9 cellular contexts compared by ENCODE assay signal in the genomic region with DNA sequence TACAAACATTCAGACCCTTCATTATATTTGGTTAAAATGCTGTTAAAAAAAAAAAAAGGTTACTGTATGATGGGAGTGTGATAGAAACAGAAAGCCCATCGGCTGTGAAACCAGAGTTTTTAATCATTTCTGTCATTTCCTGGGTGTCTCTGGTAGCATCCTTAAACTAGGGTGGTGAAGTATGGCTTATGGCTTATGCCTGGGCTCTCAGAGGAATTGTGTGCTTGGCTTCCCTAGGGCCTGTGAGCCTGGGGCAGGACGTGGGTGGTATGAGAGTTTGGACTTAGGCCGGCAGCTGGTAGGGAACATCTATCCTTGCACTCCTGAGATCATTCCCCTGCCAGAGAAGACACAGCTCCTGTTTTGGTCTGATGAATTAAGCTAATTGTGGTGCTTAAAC. TPM values are rescaled to one million over a fixed set of nuclear protein-coding genes. Genes with fewer than 3 reads are reported as not detected.
DNase-seq lines count a peak whose midpoint lies in the region; ATAC-seq and TF ChIP-seq lines count a peak whose summit lies in the region.
"Had no signal": no experiment of that assay in that cellular context is flagged by ENCODE, and none has a peak within 500 bp of the region (broad histone marks: within the 10 kb centered on the region; RNA-seq: fewer than 3 reads in every experiment).

No MANE protein-coding gene starts in this region.

- H3K36me3 Mint-ChIP-seq in endothelial cell (ENCODE audit: low read depth, unreplicated experiment) = peaks cover 24% of the 10 kb centered on the region
- peaks cover 20 to 28% of the 10 kb centered on the region in 2 donors for H3K36me3 Mint-ChIP-seq in CD14-positive monocyte

- ATAC-seq in GM18498 (IDR thresholded peaks at IDR 0.05; ENCODE audit: unreplicated experiment) (peak; percentile 44), GM19463 (IDR thresholded peaks at IDR 0.05; ENCODE audit: unreplicated experiment) (peak; percentile 66), HG03097 (IDR thresholded peaks at IDR 0.05; ENCODE audit: low FRiP score, unreplicated experiment) (peak; percentile 75)

- H3K27me3 Mint-ChIP-seq in endothelial cell (ENCODE audit: unreplicated experiment) (peaks cover 3% of the 10 kb centered on the region), CD14-positive monocyte (ENCODE audit: low read depth in 3 of 3) (no peaks in the 10 kb centered on the region)

- H3K27ac Mint-ChIP-seq in endothelial cell (ENCODE audit: unreplicated experiment) (peak overlapping the region; percentile 59), CD14-positive monocyte (peak overlapping the region in 1 of 7 donors; percentile 15)

- TF ChIP-seq CTCF in endothelial cell (IDR thresholded peaks at IDR 0.05; ENCODE audit: unreplicated experiment) (no peak), CD14-positive monocyte (IDR thresholded peaks at IDR 0.05) (no peak)

- H3K4me1 Mint-ChIP-seq in endothelial cell (ENCODE audit: unreplicated experiment) = peaks cover 9% of the 10 kb centered on the region
- peaks cover 13% of the 10 kb centered on the region for H3K4me1 Mint-ChIP-seq in CD14-positive monocyte

- no peak overlapping the region for H3K4me3 Mint-ChIP-seq in endothelial cell (ENCODE audit: unreplicated experiment)
- H3K4me3 Mint-ChIP-seq in CD14-positive monocyte = no peak overlapping the region
- H3K4me3 Mint-ChIP-seq: immature natural killer cell had no signal

- H3K9me3 Mint-ChIP-seq in endothelial cell (ENCODE audit: unreplicated experiment) = no peaks in the 10 kb centered on the region
- H3K9me3 Mint-ChIP-seq in CD14-positive monocyte = peaks cover 0 to 2% (median 0%) of the 10 kb centered on the region in 7 donors
- H3K9me3 Mint-ChIP-seq: immature natural killer cell had no signal

- DNase-seq in endothelial cell (ENCODE audit: low spot score) = no peak
- no peak for DNase-seq in NOMO-1 treated with DMSO at 0.1 percent for 48 hours (lab: John Stamatoyannopoulos, UW; ENCODE audit: unreplicated experiment)
- DNase-seq in CD14-positive monocyte (ENCODE audit: low spot score) = no peak
- no peak for DNase-seq in activated T-cell treated with anti-CD3 and anti-CD28 coated beads for 4 hours
- no peak for DNase-seq in GDM1 (lab: John Stamatoyannopoulos, UW)

- intact Hi-C loops in CD14-positive monocyte (cut with micrococcal nuclease) = loop anchor here in 1 of 2 donors (5.0 kb wide), 1 partner anchor 132 kb away; no protein-coding TSS in a partner anchor

RNA-seq across cellular contexts. Expression of a gene that starts 52.2 kb away (rescaled TPM):
- total RNA-seq in endothelial cell (ENCODE audit: unreplicated experiment) = 61.0 TPM
- polyA plus RNA-seq in CD14-positive monocyte = 1 to 10 TPM; 4.7 to 6.9 TPM
